28 cellular contexts compared by ENCODE assay signal in genomic region chr4:61820136-61820535, GRCh38.
"Had no signal": no experiment of that assay in that cellular context is flagged by ENCODE, and none has a peak within 500 bp of the region (broad histone marks: within the 10 kb centered on the region; RNA-seq: fewer than 3 reads in every experiment).

No MANE protein-coding gene starts in this region.

- DNase-seq: nephron progenitor cell; nucleus accumbens; pancreas; retina; spleen; stimulated activated CD4-positive, alpha-beta T cell treated with anti-CD3 and anti-CD28 coated beads, Interleukin-12 subunit alpha, Interleukin-12 subunit beta, amount 100 ng/mL, for 4 hours; stimulated activated CD4-positive, alpha-beta T cell treated with anti-CD3 and anti-CD28 coated beads, Interleukin-1b, Interleukin-23, amount 100 ng/mL, for 48 hours; stimulated activated CD4-positive, alpha-beta T cell treated with anti-CD3 and anti-CD28 coated beads, Interleukin-4, amount 100 ng/mL, for 1 hour; stimulated activated CD4-positive, alpha-beta T cell treated with anti-CD3 and anti-CD28 coated beads, Interleukin-4, amount 100 ng/mL, for 4 hours; stimulated activated CD8-positive, alpha-beta memory T cell treated with anti-CD3 and anti-CD28 coated beads, Interleukin-4, amount 100 ng/mL, for 48 hours; stimulated activated naive CD4-positive, alpha-beta T cell; stimulated activated naive CD8-positive, alpha-beta T cell treated with anti-CD3 and anti-CD28 coated beads, Interleukin-15, amount 100 ng/mL, for 72 hours; stimulated activated naive CD8-positive, alpha-beta T cell treated with anti-CD3 and anti-CD28 coated beads, Interleukin-15, Interleukin-2, amounts not matched to agents 100 U/mL and 50 U/mL, for 24 hours; substantia nigra; testis; tibial artery; transverse colon; upper lobe of right lung; uterus had no signal

- H3K36me3 ChIP-seq: neutrophil, pancreas, prostate gland, right atrium auricular region, spleen, tibial artery, transverse colon, upper lobe of right lung, uterus had no signal

- H3K4me1 ChIP-seq: pancreas, prostate gland, right atrium auricular region, spleen, suprapubic skin, testis, transverse colon, upper lobe of right lung, uterus had no signal

- H3K4me2 ChIP-seq: smooth muscle cell had no signal

- H3K27me3 ChIP-seq: neutrophil, pancreas, right atrium auricular region, spleen, suprapubic skin, testis, tibial artery, transverse colon, upper lobe of right lung, uterus had no signal

- H3K4me3 ChIP-seq: pancreas, prostate gland, right atrium auricular region, skin epidermis, smooth muscle cell, spleen, suprapubic skin, testis, tibial artery, transverse colon, upper lobe of right lung, uterus had no signal

- ATAC-seq: natural killer cell treated with Interleukin-12 subunit alpha and Interleukin-12 subunit beta and Interleukin-15 and Interleukin-18, amount 100 ng/mL, for 72 hours; pancreas; sciatic nerve; stimulated activated memory B cell treated with anti-CD40 and anti-IgM and Interleukin-4, amounts not matched to agents 10 μg/mL and 1 μg/mL and 100 μg/mL, for 72 hours; stimulated activated naive CD8-positive, alpha-beta T cell treated with anti-CD3 and anti-CD28 coated beads, Interleukin-15, amount 100 ng/mL, for 72 hours; stimulated activated naive CD8-positive, alpha-beta T cell treated with anti-CD3 and anti-CD28 coated beads, Interleukin-15, Interleukin-2, amounts not matched to agents 100 U/mL and 50 U/mL, for 24 hours; upper lobe of right lung had no signal

- H3K27ac ChIP-seq: neutrophil, pancreas, prostate gland, right atrium auricular region, skin epidermis, spleen, suprapubic skin, testis, tibial artery, transverse colon, upper lobe of right lung, uterus had no signal

- H3K9me3 ChIP-seq: pancreas, prostate gland, right atrium auricular region, testis, tibial artery, transverse colon, upper lobe of right lung, uterus had no signal
